9 cellular contexts compared by ENCODE assay signal in genomic region chr1:23166854-23167253, GRCh38. TPM values are rescaled to one million over a fixed set of nuclear protein-coding genes. Genes with fewer than 3 reads are reported as not detected.
DNase-seq lines count a peak whose midpoint lies in the region; ATAC-seq, FAIRE-seq and TF ChIP-seq lines count a peak whose summit lies in the region.
"Had no signal": no experiment of that assay in that cellular context is flagged by ENCODE, and none has a peak within 500 bp of the region (broad histone marks: within the 10 kb centered on the region; RNA-seq: fewer than 3 reads in every experiment).

No MANE protein-coding gene starts in this region.

- DNase-seq in A549 (ENCODE audit: low read depth in 1 of 2, low spot score in 1 of 2): no peak
- no peak for DNase-seq in IMR-90
- DNase-seq in central memory CD8-positive, alpha-beta T cell (ENCODE audit: low spot score in 2 of 2): no peak
- DNase-seq in activated gamma-delta T cell (lab: John Stamatoyannopoulos, UW): no peak
- no peak for DNase-seq in HCEC 1CT
- no peak for DNase-seq in head of caudate nucleus

- H3K4me1 ChIP-seq in A549 (peaks cover 35% of the 10 kb centered on the region), IMR-90 (ENCODE audit: control insufficient read depth, insufficient read depth, low read length) (peaks cover 8% of the 10 kb centered on the region), muscle layer of duodenum (ENCODE audit: control insufficient read depth in 1 of 2, insufficient read depth in 2 of 2, low read length in 2 of 2) (peaks cover 17 to 25% of the 10 kb centered on the region in 2 donors)

- TF ChIP-seq POLR2A in A549 (IDR thresholded peaks at IDR 0.05; ENCODE audit: low read length) (no peak), IMR-90 (IDR thresholded peaks at IDR 0.05; ENCODE audit: low read depth, low read length) (no peak)

- peaks cover 64% of the 10 kb centered on the region for H4K20me1 ChIP-seq in IMR-90 (ENCODE audit: insufficient read depth, low read length)

- no peaks in the 10 kb centered on the region for H3K27me3 Mint-ChIP-seq in central memory CD8-positive, alpha-beta T cell

- H3K27ac Mint-ChIP-seq in central memory CD8-positive, alpha-beta T cell (ENCODE audit: low read depth): no peak overlapping the region

- H3K4ac ChIP-seq in IMR-90 (ENCODE audit: low read depth, low read length): peak overlapping the region; percentile 19

- peak overlapping the region; percentile 34 for H2BK5ac ChIP-seq in IMR-90 (ENCODE audit: low read depth, low read length, poor library complexity, severe bottlenecking)

- no peak overlapping the region for H2AFZ ChIP-seq in IMR-90 (replicated peaks; ENCODE audit: low read length, poor library complexity)

- H3K56ac ChIP-seq in IMR-90 (ENCODE audit: extremely low read depth, insufficient read depth, low read length): peak overlapping the region; percentile 25; the same call in 1 of the 2 replicates

- H2BK15ac ChIP-seq in IMR-90 (ENCODE audit: low read depth, low read length): no peak overlapping the region

- dilution Hi-C loops in IMR-90 (cut with HindIII; ENCODE audit: low sequenced_read_pairs, unreplicated experiment): no loop called here

- H3K14ac ChIP-seq in IMR-90 (replicated peaks; ENCODE audit: low read depth, low read length): peak overlapping the region; percentile 80; the same call in 1 of the 2 replicates

- H3K4me3 ChIP-seq in A549 (peak overlapping the region; percentile 95), IMR-90 (ENCODE audit: insufficient read depth, low read depth, low read length) (peak overlapping the region; percentile 93), muscle layer of duodenum (ENCODE audit: low read depth in 1 of 2, low read length in 2 of 2) (peak overlapping the region; percentile 69 to 89)

- TF ChIP-seq RAD21 in A549 (conservative IDR thresholded peaks at IDR 0.05 in 1 of 2, IDR thresholded peaks at IDR 0.05 in 1 of 2) (no peak), IMR-90 (IDR thresholded peaks at IDR 0.05; ENCODE audit: low read length) (no peak)

- peak overlapping the region; percentile 41 for H3K23ac ChIP-seq in IMR-90 (ENCODE audit: low read depth, low read length)

- intact Hi-C loops in IMR-90 (cut with micrococcal nuclease): loop anchor here (1.0 to 2.0 kb wide), 2 partner anchors 36 to 66 kb away; no protein-coding TSS in a partner anchor
- intact Hi-C loops in head of caudate nucleus (cut with DNase I): no loop called here

- no peak for TF ChIP-seq EP300 in A549 (IDR thresholded peaks at IDR 0.05)

- H4K5ac ChIP-seq in IMR-90 (ENCODE audit: low read depth, low read length): no peak overlapping the region

- in situ Hi-C loops in IMR-90 (cut with MboI; ENCODE audit: low sequenced_read_pairs): no loop called here

- peaks cover 8% of the 10 kb centered on the region for H3K36me3 Mint-ChIP-seq in central memory CD8-positive, alpha-beta T cell (ENCODE audit: insufficient read depth)

- CTCF ChIA-PET in A549 (lab: Yijun Ruan, JAX) (interaction anchor here (0.6 to 12.2 kb wide), 4 partner anchors 11 to 68 kb away, joined by 3 to 86 read pairs (median 7); no protein-coding TSS in a partner anchor), IMR-90 (lab: Yijun Ruan, JAX) (no interaction called here)

- H3K18ac ChIP-seq in IMR-90 (ENCODE audit: low read depth, low read length): no peak overlapping the region

- H2BK20ac ChIP-seq in IMR-90 (ENCODE audit: low read depth, low read length): no peak overlapping the region

- H3K27me3 ChIP-seq in IMR-90 (ENCODE audit: control insufficient read depth, insufficient read depth, low read length) (no peaks in the 10 kb centered on the region), muscle layer of duodenum (ENCODE audit: low read depth, low read length) (no peaks in the 10 kb centered on the region)

- no TSS peak for BruUV-seq in IMR-90 (replicated peaks; lab: Mats Ljungman, UMichigan)

- ATAC-seq in A549: no peak
- ATAC-seq in IMR-90 (ENCODE audit: low read depth): no peak
- ATAC-seq in central memory CD8-positive, alpha-beta T cell (replicated peaks; ENCODE audit: extremely low read depth, poor library complexity, severe bottlenecking): no peak
- ATAC-seq in HG02678 (IDR thresholded peaks at IDR 0.05; ENCODE audit: unreplicated experiment): no peak

- no peaks in the 10 kb centered on the region for H3K9me3 Mint-ChIP-seq in central memory CD8-positive, alpha-beta T cell

- H4K91ac ChIP-seq in IMR-90 (ENCODE audit: insufficient read depth, low read depth, low read length): no peak overlapping the region

- H3K9ac ChIP-seq in IMR-90 (ENCODE audit: low read depth, low read length): peak overlapping the region; percentile 36

- peaks cover 17% of the 10 kb centered on the region for H3K9me1 ChIP-seq in IMR-90 (ENCODE audit: insufficient read depth, low read length)

- H3K4me1 Mint-ChIP-seq in central memory CD8-positive, alpha-beta T cell: peaks cover 32% of the 10 kb centered on the region

- H2AK5ac ChIP-seq in IMR-90 (ENCODE audit: low read depth, low read length): no peak overlapping the region

- peaks cover 2 to 44% of the 10 kb centered on the region in 2 experiments; a peak in 2 of 4 replicates for H3K79me1 ChIP-seq in IMR-90 (ENCODE audit: low read depth in 1 of 2, low read length in 2 of 2)

- H3K36me3 ChIP-seq in IMR-90 (ENCODE audit: control insufficient read depth, insufficient read depth, low read length): no peaks in the 10 kb centered on the region
- no peaks in the 10 kb centered on the region for H3K36me3 ChIP-seq in muscle layer of duodenum (ENCODE audit: control insufficient read depth in 1 of 2, insufficient read depth in 2 of 2, low read length in 2 of 2)
- H3K36me3 ChIP-seq: neutrophil had no signal

- 0 out of 2 replicates have a peak overlapping the region, but pooled peaks have one; percentile 7 for H2BK120ac ChIP-seq in IMR-90 (ENCODE audit: low read depth, low read length)

- H3K27ac ChIP-seq in A549 (peak overlapping the region; percentile 89 to 98; a peak in 4 of 6 replicates), IMR-90 (ENCODE audit: insufficient read depth, low read length) (peak overlapping the region; percentile 63; the same call in 1 of the 2 replicates), muscle layer of duodenum (ENCODE audit: low read length) (peak overlapping the region; percentile 87)
- H3K27ac ChIP-seq: neutrophil had no signal

- POLR2A ChIA-PET in A549 (lab: Yijun Ruan, JAX): interaction anchor here (0.6 kb wide), 1 partner anchor 40 kb away, joined by 16 read pairs; no protein-coding TSS in a partner anchor
- POLR2A ChIA-PET in IMR-90 (lab: Charles Lee; ENCODE audit: unreplicated experiment): interaction anchor here (0.8 kb wide), 1 partner anchor 28 kb away, joined by 3 read pairs; no protein-coding TSS in a partner anchor

- TF ChIP-seq CTCF in A549 (IDR thresholded peaks at IDR 0.05) (no peak), IMR-90 (conservative IDR thresholded peaks at IDR 0.05; ENCODE audit: low read depth, low read length) (no peak)

- no peak overlapping the region for H4K8ac ChIP-seq in IMR-90 (ENCODE audit: low read depth in 2 of 2, low read length in 2 of 2)

- H3K4me2 ChIP-seq in A549: peak overlapping the region; percentile 77
- H3K4me2 ChIP-seq in IMR-90 (ENCODE audit: low read depth, low read length): peak overlapping the region; percentile 79

- H2AK9ac ChIP-seq in IMR-90 (replicated peaks; ENCODE audit: low read depth, low read length, poor library complexity): no peak overlapping the region

- H3K9me3 ChIP-seq in A549 (no peaks in the 10 kb centered on the region), IMR-90 (ENCODE audit: control insufficient read depth, insufficient read depth, low read length) (no peaks in the 10 kb centered on the region), muscle layer of duodenum (ENCODE audit: control insufficient read depth in 1 of 2, low read length in 2 of 2) (no peaks in the 10 kb centered on the region)
- H3K9me3 ChIP-seq: neutrophil had no signal

- peak overlapping the region; percentile 96 for H3K4me3 Mint-ChIP-seq in central memory CD8-positive, alpha-beta T cell

- FAIRE-seq in A549 (lab: Jason Lieb, UNC): no peak

TF ChIP-seq in IMR-90, 13 proteins besides CTCF, POLR2A, EP300 and RAD21 (continues in another document):
- TF ChIP-seq SMC3 (IDR thresholded peaks at IDR 0.05; ENCODE audit: low read depth, low read length) (no peak), CEBPB (IDR thresholded peaks at IDR 0.05; ENCODE audit: low read depth, low read length) (no peak), RFX5 (IDR thresholded peaks at IDR 0.05; ENCODE audit: low read depth, low read length) (no peak), RCOR1 (IDR thresholded peaks at IDR 0.05; ENCODE audit: insufficient replicate concordance, low read length) (no peak), CHD1 (IDR thresholded peaks at IDR 0.05; ENCODE audit: low read depth, low read length) (no peak)
- TF ChIP-seq, protein P1, sequence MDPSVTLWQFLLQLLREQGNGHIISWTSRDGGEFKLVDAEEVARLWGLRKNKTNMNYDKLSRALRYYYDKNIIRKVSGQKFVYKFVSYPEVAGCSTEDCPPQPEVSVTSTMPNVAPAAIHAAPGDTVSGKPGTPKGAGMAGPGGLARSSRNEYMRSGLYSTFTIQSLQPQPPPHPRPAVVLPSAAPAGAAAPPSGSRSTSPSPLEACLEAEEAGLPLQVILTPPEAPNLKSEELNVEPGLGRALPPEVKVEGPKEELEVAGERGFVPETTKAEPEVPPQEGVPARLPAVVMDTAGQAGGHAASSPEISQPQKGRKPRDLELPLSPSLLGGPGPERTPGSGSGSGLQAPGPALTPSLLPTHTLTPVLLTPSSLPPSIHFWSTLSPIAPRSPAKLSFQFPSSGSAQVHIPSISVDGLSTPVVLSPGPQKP (IDR thresholded peaks at IDR 0.05; ENCODE audit: borderline replicate concordance, low read depth, low read length): no peak

RNA-seq across cellular contexts. Expression of gene LUZP1, which starts 1.8 kb away (rescaled TPM):
- polyA plus RNA-seq in A549 (2011; rRNA removed): 18.3 and 26.2 TPM in 2 replicates
- 4.7 and 6.1 TPM in 2 replicates for polyA plus RNA-seq in A549 (2012; cell fraction: cytosol; rRNA removed)
- polyA plus RNA-seq in A549 (2012; cell fraction: nucleus; rRNA removed): 8.1 and 10.5 TPM in 2 replicates
- polyA plus RNA-seq in A549 (2017; fragmentation: RNase III; extraction: RNeasy Plus Mini Kit Qiagen cat#74134 plus additional on column Dnase treatment): 17.9 to 18.2 TPM (median 18.0 TPM) in 3 replicates
- polyA minus RNA-seq in A549 (2011; rRNA and poly(A)+ RNA removed): 31.8 and 33.3 TPM in 2 replicates
- total RNA-seq in IMR-90 (2012; rRNA removed): 31.7 and 36.1 TPM in 2 replicates
- 12.9 and 13.1 TPM in 2 replicates for polyA plus RNA-seq in IMR-90 (2012; rRNA removed)
- 5.5 and 5.7 TPM in 2 replicates for polyA plus RNA-seq in IMR-90 (2012; cell fraction: cytosol; rRNA removed)
- polyA plus RNA-seq in IMR-90 (2012; cell fraction: nucleus; rRNA removed; ENCODE audit: low replicate concordance): 6.7 and 17.7 TPM in 2 replicates

RNA-seq across cellular contexts. Expression of gene HTR1D, which starts 50.4 kb away (rescaled TPM):
- polyA plus RNA-seq in A549 (2011; rRNA removed) (8.5 and 11.2 TPM in 2 replicates), A549 (2017; fragmentation: RNase III; extraction: RNeasy Plus Mini Kit Qiagen cat#74134 plus additional on column Dnase treatment) (7.5 to 11.4 TPM (median 9.4 TPM) in 3 replicates), IMR-90 (2012; rRNA removed) (0.03 and 0.06 TPM in 2 replicates)
- 7.0 and 9.9 TPM in 2 replicates for polyA plus RNA-seq in A549 (2012; cell fraction: cytosol; rRNA removed)
- polyA plus RNA-seq in A549 (2012; cell fraction: nucleus; rRNA removed): 7.2 TPM in 2 replicates
- polyA minus RNA-seq in A549 (2011; rRNA and poly(A)+ RNA removed): 11.4 and 11.6 TPM in 2 replicates
- under 0.01 and 0.18 TPM in 2 replicates for total RNA-seq in IMR-90 (2012; rRNA removed)
- 0.04 TPM in 1 of 2 replicates, not detected in the other for polyA plus RNA-seq in IMR-90 (2012; cell fraction: cytosol; rRNA removed)
- 0.10 and 0.13 TPM in 2 replicates for polyA plus RNA-seq in IMR-90 (2012; cell fraction: nucleus; rRNA removed; ENCODE audit: low replicate concordance)

Comparison
In these comparisons a context has a peak if more than half of its experiments do, and no peak if none do; other contexts are left out.
1. RNA of gene HTR1D, which starts 50.4 kb away (polyA plus RNA-seq): 7.0 to 11.4 TPM in A549; 0.03 to 0.13 TPM in IMR-90; every median in the first group is over 4 times any median in the second.
2. Peak in every context shown above with its lines, with median percentiles within 50 percentile points of each other: H3K27ac ChIP-seq and H3K4me3 ChIP-seq.